22 cellular contexts compared by ENCODE assay signal in genomic region chr11:44817207-44817944, GRCh38.
DNase-seq lines count a peak whose midpoint lies in the region; ATAC-seq, FAIRE-seq and TF ChIP-seq lines count a peak whose summit lies in the region.
"Had no signal": no experiment of that assay in that cellular context is flagged by ENCODE, and none has a peak within 500 bp of the region (broad histone marks: within the 10 kb centered on the region; RNA-seq: fewer than 3 reads in every experiment).

No MANE protein-coding gene starts in this region.

- ATAC-seq in right cardiac atrium (peak in 1 of 2 donors; percentile 5), Right ventricle myocardium inferior (no peak), HG03378 (IDR thresholded peaks at IDR 0.05; ENCODE audit: unreplicated experiment) (no peak), SK-N-SH treated with all-trans-retinoic acid at 6 μM for 48 hours (no peak)

- FAIRE-seq in GM12892 (lab: Jason Lieb, UNC) = no peak
- FAIRE-seq: GM18507, GM19239 had no signal

- no peaks in the 10 kb centered on the region for H3K9me3 ChIP-seq in right cardiac atrium (ENCODE audit: control insufficient read depth, low read length)
- H3K9me3 ChIP-seq: breast epithelium had no signal

- intact Hi-C loops in right cardiac atrium (cut with DNase I) = loop anchor here in 1 of 4 donors (10.0 kb wide), 1 partner anchor 57 kb away; no protein-coding TSS in a partner anchor
- intact Hi-C loops in Right ventricle myocardium inferior (cut with DNase I) = loop anchor here (5.0 kb wide), 1 partner anchor 35 kb away; no protein-coding TSS in a partner anchor

- DNase-seq in right cardiac atrium = no peak
- DNase-seq in Right ventricle myocardium inferior (ENCODE audit: missing footprints) = no peak
- peak; percentile 49 for DNase-seq in astrocyte of the hippocampus (ENCODE audit: low read depth, low spot score)
- DNase-seq in kidney tubule cell (ENCODE audit: low spot score) = peak; percentile 90
- no peak for DNase-seq in midbrain (lab: John Stamatoyannopoulos, UW)
- DNase-seq in GM12892 (ENCODE audit: insufficient read length) = no peak
- DNase-seq: ACHN; activated CD4-positive, alpha-beta T cell treated with anti-CD3 and anti-CD28 coated beads, Interleukin-2, amount 10 ng/mL, durations not matched to agents 7 days and 5 days; effector CD4-positive, alpha-beta T cell; foreskin melanocyte; immature natural killer cell; NCI-H1417 treated with DMSO at 0.1 percent for 48 hours; NCI-H2227 treated with DMSO at 0.1 percent for 48 hours; stimulated activated CD4-positive, alpha-beta T cell treated with anti-CD3 and anti-CD28 coated beads, Interleukin-4, amount 100 ng/mL, for 4 hours; trophoblast cell had no signal

- H3K4me1 ChIP-seq in right cardiac atrium (ENCODE audit: control insufficient read depth, insufficient read depth, low read length) = peaks cover 20% of the 10 kb centered on the region

- H3K27ac ChIP-seq in right cardiac atrium (ENCODE audit: low read length) = peak overlapping the region; percentile 70
- H3K27ac ChIP-seq: KMS-11, SK-N-MC had no signal

- no peaks in the 10 kb centered on the region for H3K27me3 ChIP-seq in right cardiac atrium (ENCODE audit: control insufficient read depth, insufficient read depth)
- H3K27me3 ChIP-seq: breast epithelium had no signal

- TF ChIP-seq POLR2A in GM12892 (IDR thresholded peaks at IDR 0.05; ENCODE audit: low read depth, low read length) = no peak

- WGBS in right cardiac atrium = 62% methylated on average over 4 of the region's 4 CpGs

- no peak overlapping the region for H3K4me3 ChIP-seq in right cardiac atrium (ENCODE audit: low read length)
- H3K4me3 ChIP-seq: breast epithelium, SK-N-MC had no signal

TF ChIP-seq in SK-N-SH treated with all-trans-retinoic acid at 6 μM for 48 hours, 23 proteins besides CTCF, POLR2A, EP300 and RAD21:
- TF ChIP-seq ESRRG (CRISPR knock-in tag; IDR thresholded peaks at IDR 0.05) = no peak
- TF ChIP-seq CSRNP3 (CRISPR knock-in tag; IDR thresholded peaks at IDR 0.05) = no peak
- TF ChIP-seq POU6F1 (CRISPR knock-in tag; IDR thresholded peaks at IDR 0.05; ENCODE audit: borderline replicate concordance, low read depth) = no peak

Comparison
In these comparisons a context has a peak if more than half of its experiments do, and no peak if none do; other contexts are left out.
1. DNase-seq: peak in astrocyte of the hippocampus (single experiment) and kidney tubule cell (single experiment); none in right cardiac atrium (0 of 3), Right ventricle myocardium inferior (single experiment), midbrain (single experiment) and GM12892 (single experiment).